ENCODE assay signal across 11 cellular contexts in genomic region chr16:87132361-87133014, GRCh38.
DNase-seq lines count a peak whose midpoint lies in the region; ATAC-seq and TF ChIP-seq lines count a peak whose summit lies in the region.
"Had no signal": no experiment of that assay in that cellular context is flagged by ENCODE, and none has a peak within 500 bp of the region (broad histone marks: within the 10 kb centered on the region; RNA-seq: fewer than 3 reads in every experiment).

No MANE protein-coding gene starts in this region.

- H3K27ac ChIP-seq in caudate nucleus (ENCODE audit: low read depth, low read length) (peak overlapping the region; percentile 5), left lung (no peak overlapping the region)
- H3K27ac ChIP-seq: neutrophil had no signal

- H3K4me3 Mint-ChIP-seq in HFFc6 = peak overlapping the region; percentile 36; the same call in 1 of the 2 replicates

- intact Hi-C loops in left lung (cut with DNase I) = no loop called here

- H3K27ac Mint-ChIP-seq in HFFc6 = peak overlapping the region; percentile 62

- peaks cover 8% of the 10 kb centered on the region for H3K9me3 Mint-ChIP-seq in HFFc6

- H3K4me3 ChIP-seq in left lung = no peak overlapping the region

- H3K4me1 ChIP-seq in left lung = no peaks in the 10 kb centered on the region

- DNase-seq in HFFc6 (peak; percentile 39), caudate nucleus (lab: John Stamatoyannopoulos, UW) (peak in 42 of 61 donors; percentile 2 to 63 (median 20)), islet precursor cell (peak; percentile 87), smooth muscle cell of the brain vasculature (ENCODE audit: low read depth, low spot score) (peak; percentile 95), left lung (no peak), NCI-H1417 treated with DMSO at 0.1 percent for 48 hours (lab: John Stamatoyannopoulos, UW) (no peak)
- DNase-seq: activated CD4-positive, alpha-beta T cell treated with anti-CD3 and anti-CD28 coated beads, Interleukin-2, amount 50 U/mL, for 48 hours; NCI-H2029 treated with DMSO at 0.1 percent for 48 hours had no signal

- no peaks in the 10 kb centered on the region for H3K36me3 ChIP-seq in left lung
- H3K36me3 ChIP-seq: neutrophil had no signal

- H3K27me3 ChIP-seq in left lung = peaks cover 0 to 3% of the 10 kb centered on the region in 2 donors
- H3K27me3 ChIP-seq: neutrophil had no signal

- ATAC-seq in HG02938 (IDR thresholded peaks at IDR 0.05; ENCODE audit: unreplicated experiment) = no peak
- no peak for ATAC-seq in GM21717 (IDR thresholded peaks at IDR 0.05; ENCODE audit: unreplicated experiment)
- ATAC-seq in left lung = no peak

- peaks cover 29% of the 10 kb centered on the region for H3K4me1 Mint-ChIP-seq in HFFc6 (ENCODE audit: low read depth)

- H3K9me3 ChIP-seq in left lung = peaks cover 0 to 11% of the 10 kb centered on the region in 2 donors
- H3K9me3 ChIP-seq: neutrophil had no signal

- H3K27me3 Mint-ChIP-seq in HFFc6 (ENCODE audit: insufficient read depth) = peaks cover 7% of the 10 kb centered on the region; the same call in 1 of the 2 replicates

- peaks cover 12% of the 10 kb centered on the region for H3K36me3 Mint-ChIP-seq in HFFc6 (ENCODE audit: low read depth)

- no peak for TF ChIP-seq CTCF in HFFc6 (IDR thresholded peaks at IDR 0.05)
- TF ChIP-seq CTCF in left lung (IDR thresholded peaks at IDR 0.05) = no peak

Comparison
In these comparisons a context has a peak if more than half of its experiments do, and no peak if none do; other contexts are left out.
1. DNase-seq: peak in HFFc6 (single experiment), caudate nucleus (42 of 61), islet precursor cell (single experiment) and smooth muscle cell of the brain vasculature (single experiment); none in left lung (0 of 2) and NCI-H1417 treated with DMSO at 0.1 percent for 48 hours (single experiment).